1 cellular context compared by ENCODE assay signal in the genomic region with DNA sequence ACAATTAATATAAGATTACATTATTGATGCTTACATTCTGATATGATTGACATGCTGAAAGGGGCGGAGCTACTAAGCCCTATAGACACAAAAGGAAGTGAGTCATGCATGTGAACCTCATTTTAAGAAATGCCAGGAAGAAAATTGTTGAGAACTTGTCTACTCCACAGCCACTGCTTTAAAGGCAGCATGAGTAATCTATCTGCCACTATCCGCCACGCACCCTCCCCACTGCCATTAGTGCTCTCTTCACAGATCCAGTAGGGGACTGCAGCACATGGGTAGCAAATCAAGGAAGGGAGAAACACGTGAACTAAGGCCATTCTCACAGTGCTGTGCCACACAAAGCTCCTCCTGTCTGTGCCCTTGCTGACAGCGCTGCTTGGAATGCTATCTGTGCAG.
TF ChIP-seq lines count a peak whose summit lies in the region.

No MANE protein-coding gene starts in this region.

TF ChIP-seq in GM12878, 131 proteins besides CTCF, POLR2A, EP300 and RAD21:
- peak; percentile 86 for TF ChIP-seq PKNOX1 (IDR thresholded peaks at IDR 0.05)
- no peak for TF ChIP-seq HDAC2 (IDR thresholded peaks at IDR 0.05)
